In the genomic region with DNA sequence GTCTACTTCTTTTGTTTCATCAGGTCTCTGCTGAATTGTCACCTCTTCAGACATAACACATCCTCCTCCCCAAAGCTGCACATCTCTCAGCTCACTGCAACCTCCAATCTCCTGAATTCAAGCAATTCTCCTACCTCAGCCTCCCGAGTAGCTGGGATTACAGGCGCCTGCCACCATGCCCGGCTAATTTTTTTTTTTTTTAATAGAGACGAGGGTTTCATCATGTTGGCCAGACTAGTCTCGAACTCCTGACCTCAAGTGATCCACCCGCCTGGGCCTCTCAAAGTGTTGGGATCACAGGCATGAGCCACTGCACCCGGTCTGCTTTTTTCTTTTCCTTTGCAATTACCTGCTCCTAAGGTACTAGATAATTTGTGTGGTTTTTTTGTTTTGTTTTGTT, we compare ENCODE assay signal across 9 cellular contexts. TPM values are rescaled to one million over a fixed set of nuclear protein-coding genes. Genes with fewer than 3 reads are reported as not detected.
DNase-seq lines count a peak whose midpoint lies in the region; ATAC-seq, FAIRE-seq and TF ChIP-seq lines count a peak whose summit lies in the region.
"Not testable (repeated sequence)": the region's sequence is repeated elsewhere in the genome, so short reads cannot be mapped to it uniquely, and the experiment has no call there.
"Had no signal": no experiment of that assay in that cellular context is flagged by ENCODE, and none has a peak within 500 bp of the region (broad histone marks: within the 10 kb centered on the region; RNA-seq: fewer than 3 reads in every experiment).

No MANE protein-coding gene starts in this region.

- in situ Hi-C loops in GM12878 (cut with MboI): not testable (repeated sequence)

- BruUV-seq in GM12878 (replicated peaks; lab: Mats Ljungman, UMichigan): not testable (repeated sequence)

- 82% methylated on average over 7 of the region's 7 CpGs for WGBS in GM12878 (ENCODE audit: insufficient coverage, insufficient replicate concordance, low lambda C conversion rate, missing lambda C conversion rate)
- 33% methylated on average over 7 of the region's 7 CpGs for WGBS in esophagus muscularis mucosa
- 16% methylated on average over 7 of the region's 7 CpGs for WGBS in right lobe of liver (ENCODE audit: insufficient coverage, low coverage, low lambda C conversion rate, missing lambda C conversion rate)
- WGBS in ovary, 3 donors: 20 to 29% (median 24%) methylated on average over 7 of the region's 7 CpGs
- WGBS in testis, 2 donors: 19 to 23% methylated on average over 7 of the region's 7 CpGs

- H3K27me3 Mint-ChIP-seq in CD4-positive, alpha-beta memory T cell; activated B cell treated with CpG ODN at 0.5 μM for 24 hours: not testable (repeated sequence)

- H3K4me2 ChIP-seq in GM12878 (ENCODE audit: control insufficient read depth, insufficient read depth): peak overlapping the region; percentile 98; the same call in 1 of the 2 replicates

- intact Hi-C loops in CD4-positive, alpha-beta memory T cell (cut with micrococcal nuclease); activated B cell treated with CpG ODN at 0.5 μM for 24 hours (cut with micrococcal nuclease); GM12878 (cut with micrococcal nuclease; ENCODE audit: unreplicated experiment); esophagus muscularis mucosa (cut with DNase I); right lobe of liver (cut with DNase I); ovary (cut with DNase I); testis (cut with DNase I; ENCODE audit: low total_unique reads): not testable (repeated sequence)

- H3K36me3 Mint-ChIP-seq in CD4-positive, alpha-beta memory T cell; activated B cell treated with CpG ODN at 0.5 μM for 24 hours (ENCODE audit: low read depth): not testable (repeated sequence)

- TF ChIP-seq CTCF in activated B cell treated with CpG ODN at 0.5 μM for 24 hours (IDR thresholded peaks at IDR 0.05); GM12878 (IDR thresholded peaks at IDR 0.05 in 2 of 3, conservative IDR thresholded peaks at IDR 0.05 in 1 of 3; ENCODE audit: control insufficient read depth in 2 of 3, extremely low read depth in 1 of 3, insufficient read depth in 1 of 3, low read depth in 3 of 3, low read length in 3 of 3); esophagus muscularis mucosa (IDR thresholded peaks at IDR 0.05); right lobe of liver (IDR thresholded peaks at IDR 0.05); ovary (IDR thresholded peaks at IDR 0.05); testis (IDR thresholded peaks at IDR 0.05): not testable (repeated sequence)

- H3K4me3 Mint-ChIP-seq in CD4-positive, alpha-beta memory T cell: peak overlapping the region; percentile 21 to 97 (median 89)
- peak overlapping the region; percentile 87 for H3K4me3 Mint-ChIP-seq in activated B cell treated with CpG ODN at 0.5 μM for 24 hours

- SMC1A ChIA-PET in GM12878 (lab: Charles Lee; ENCODE audit: uncharacterized antibody, unreplicated experiment): interaction anchor here (0.9 to 2.1 kb wide), 4 partner anchors 10 to 33 kb away, joined by 4 to 7 read pairs (median 6); partner anchors contain the start of gene BLVRB

- POLR2A ChIA-PET in CD4-positive, alpha-beta memory T cell (lab: Charles Lee; ENCODE audit: partially characterized antibody): interaction anchor here (0.6 to 4.3 kb wide), 3 partner anchors 8 to 84 kb away, joined by 3 to 34 read pairs (median 12); partner anchors contain the start of genes PLD3 and SERTAD3
- POLR2A ChIA-PET in activated B cell treated with CpG ODN at 0.5 μM for 24 hours (lab: Charles Lee) (interaction anchor here (0.6 to 4.4 kb wide), 5 partner anchors 11 to 1587 kb away, joined by 3 to 48 read pairs (median 7); partner anchors contain the start of gene SERTAD3), GM12878 (lab: Charles Lee) (interaction anchor here (0.6 to 3.8 kb wide), 5 partner anchors 11 to 86 kb away, joined by 5 to 30 read pairs (median 8); partner anchors contain the start of gene SERTAD3)

- ATAC-seq in activated B cell treated with CpG ODN at 0.5 μM for 24 hours (ENCODE audit: low read depth); GM12878; right lobe of liver: not testable (repeated sequence)

- H3K36me3 ChIP-seq in CD4-positive, alpha-beta memory T cell (ENCODE audit: insufficient read depth, low read length); MG63; GM12878 (ENCODE audit: control insufficient read depth in 2 of 2, insufficient read depth in 2 of 2, low read length in 1 of 2); esophagus muscularis mucosa; right lobe of liver; ovary; testis (ENCODE audit: low read depth, missing control alignments): not testable (repeated sequence)

- peak overlapping the region in 4 of 7 donors; percentile 76 to 98 (median 96) for H3K27ac Mint-ChIP-seq in CD4-positive, alpha-beta memory T cell
- H3K27ac Mint-ChIP-seq in activated B cell treated with CpG ODN at 0.5 μM for 24 hours: peak overlapping the region; percentile 94

- not testable (repeated sequence) for H3K79me2 ChIP-seq in GM12878 (ENCODE audit: control insufficient read depth, insufficient read depth, low read length)

- H2AFZ ChIP-seq in GM12878 (ENCODE audit: control insufficient read depth, low read depth, low read length): not testable (repeated sequence)

- not testable (repeated sequence) for H3K4me1 Mint-ChIP-seq in CD4-positive, alpha-beta memory T cell
- H3K4me1 Mint-ChIP-seq in activated B cell treated with CpG ODN at 0.5 μM for 24 hours: peaks cover 34% of the 10 kb centered on the region

- not testable (repeated sequence) for H3K27ac ChIP-seq in CD4-positive, alpha-beta memory T cell (ENCODE audit: low read depth, low read length)
- H3K27ac ChIP-seq in GM12878 (ENCODE audit: control insufficient read depth, insufficient read depth) (peak overlapping the region; percentile 82), esophagus muscularis mucosa (replicated peaks in 1 of 4) (peak overlapping the region; percentile 87 to 91 (median 90)), right lobe of liver (peak overlapping the region; percentile 87 to 95 (median 90)), ovary (peak overlapping the region; percentile 79 to 95), testis (peak overlapping the region; percentile 95 to 96)

- not testable (repeated sequence) for H3K4me3 ChIP-seq in CD4-positive, alpha-beta memory T cell (ENCODE audit: low read length in 2 of 2); GM12878
- H3K4me3 ChIP-seq in MG63 (peak overlapping the region; percentile 39), esophagus muscularis mucosa (peak overlapping the region; percentile 48 to 61 (median 57)), right lobe of liver (peak overlapping the region in 2 of 3 donors; percentile 46 to 58), ovary (peak overlapping the region; percentile 62), testis (peak overlapping the region; percentile 46 to 69)

- not testable (repeated sequence) for H3K9me3 ChIP-seq in CD4-positive, alpha-beta memory T cell (ENCODE audit: control insufficient read depth in 1 of 2, low read length in 2 of 2); MG63; GM12878 (replicated peaks; ENCODE audit: control insufficient read depth, insufficient read depth, low read length); esophagus muscularis mucosa; right lobe of liver; ovary; testis

- RAD21 ChIA-PET in GM12878 (lab: Charles Lee; ENCODE audit: unreplicated experiment): interaction anchor here (1.0 to 3.7 kb wide), 3 partner anchors 11 to 128 kb away, joined by 3 to 21 read pairs (median 15); partner anchors contain the start of gene SERTAD3

- CTCF ChIA-PET in CD4-positive, alpha-beta memory T cell (lab: Charles Lee; ENCODE audit: partially characterized antibody): interaction anchor here (1.2 to 1.6 kb wide), 2 partner anchors 12 to 31 kb away, joined by 6 to 9 read pairs; no protein-coding TSS in a partner anchor
- CTCF ChIA-PET in activated B cell treated with CpG ODN at 0.5 μM for 24 hours (lab: Charles Lee): interaction anchor here (1.4 kb wide), 1 partner anchor 11 kb away, joined by 5 read pairs; the partner anchor contains the start of gene SERTAD3
- CTCF ChIA-PET in GM12878 (lab: Yijun Ruan, JAX): interaction anchor here (0.6 to 8.0 kb wide), 4 partner anchors 12 to 430 kb away, joined by 3 to 52 read pairs (median 4); partner anchors contain the start of gene BLVRB

- not testable (repeated sequence) for FAIRE-seq in GM12878 (lab: Jason Lieb, UNC)

- TF ChIP-seq RAD21 in GM12878 (IDR thresholded peaks at IDR 0.05; ENCODE audit: insufficient read depth, low read depth, low read length): not testable (repeated sequence)

- not testable (repeated sequence) for DNase-seq in CD4-positive, alpha-beta memory T cell; MG63; activated B cell treated with CpG ODN at 0.5 μM for 24 hours; GM12878 (ENCODE audit: low read depth, low spot score); esophagus muscularis mucosa (ENCODE audit: extremely low spot score); right lobe of liver; ovary; testis

- H4K20me1 ChIP-seq in GM12878 (ENCODE audit: control insufficient read depth, insufficient read depth): not testable (repeated sequence)

- peaks cover 13% of the 10 kb centered on the region for H3K4me1 ChIP-seq in CD4-positive, alpha-beta memory T cell (ENCODE audit: insufficient read depth, low read length)
- peaks cover 20% of the 10 kb centered on the region for H3K4me1 ChIP-seq in GM12878 (ENCODE audit: control insufficient read depth, insufficient read depth, low read length)
- peaks cover 22 to 33% (median 30%) of the 10 kb centered on the region in 4 donors for H3K4me1 ChIP-seq in esophagus muscularis mucosa
- peaks cover 0 to 16% (median 0%) of the 10 kb centered on the region in 4 donors for H3K4me1 ChIP-seq in right lobe of liver
- not testable (repeated sequence) for H3K4me1 ChIP-seq in ovary (ENCODE audit: insufficient read depth)
- peaks cover 25% of the 10 kb centered on the region for H3K4me1 ChIP-seq in testis

- H3K9me3 Mint-ChIP-seq in CD4-positive, alpha-beta memory T cell; activated B cell treated with CpG ODN at 0.5 μM for 24 hours: not testable (repeated sequence)

- not testable (repeated sequence) for H3K27me3 ChIP-seq in CD4-positive, alpha-beta memory T cell (ENCODE audit: insufficient read depth, low read length); MG63; GM12878 (replicated peaks in 1 of 2; ENCODE audit: control insufficient read depth in 2 of 2, insufficient read depth in 2 of 2, low read length in 1 of 2); esophagus muscularis mucosa; right lobe of liver; ovary; testis

- TF ChIP-seq EP300 in GM12878 (IDR thresholded peaks at IDR 0.05; ENCODE audit: borderline replicate concordance in 1 of 2, control insufficient read depth in 1 of 2, low read depth in 2 of 2, low read length in 2 of 2); esophagus muscularis mucosa (IDR thresholded peaks at IDR 0.05); ovary (IDR thresholded peaks at IDR 0.05): not testable (repeated sequence)

- not testable (repeated sequence) for H3K9ac ChIP-seq in GM12878 (ENCODE audit: control insufficient read depth, insufficient read depth, low read length)

- TF ChIP-seq POLR2A in GM12878 (IDR thresholded peaks at IDR 0.05; ENCODE audit: low read depth, low read length); esophagus muscularis mucosa (IDR thresholded peaks at IDR 0.05; ENCODE audit: low read depth); right lobe of liver (IDR thresholded peaks at IDR 0.05); ovary (IDR thresholded peaks at IDR 0.05); testis (IDR thresholded peaks at IDR 0.05): not testable (repeated sequence)

RNA-seq across cellular contexts. Expression of gene SERTAD1, which starts 7.0 kb away (rescaled TPM):
- 10 to 100 TPM; 10.6 to 11.3 TPM for total RNA-seq in CD4-positive, alpha-beta memory T cell
- polyA plus RNA-seq in CD4-positive, alpha-beta memory T cell: 10 to 100 TPM in 1 of 2 donors, 1 to 10 TPM in 1; 5.4 to 10.7 TPM
- total RNA-seq in MG63 (2014; rRNA removed; shearing (Covaris generic); ENCODE audit: low replicate concordance): 19.1 and 35.3 TPM in 2 replicates
- 13.4 and 13.9 TPM in 2 replicates for total RNA-seq in activated B cell treated with CpG ODN at 0.5 μM for 24 hours
- total RNA-seq in GM12878 (2013; cell fraction: nucleolus; rRNA removed): 3.5 and 3.7 TPM in 2 replicates
- 12.2 and 12.9 TPM in 2 replicates for total RNA-seq in GM12878 (2014; rRNA removed)
- total RNA-seq in GM12878 (2014; rRNA removed; fragmentation: Illumina TruSeq; extraction: Trizol): 4.0 and 4.5 TPM in 2 replicates
- total RNA-seq in GM12878 (2021): 10.4 and 10.7 TPM in 2 replicates
- 4.4 TPM for polyA plus RNA-seq in GM12878 (2011; ENCODE audit: low read depth)
- 3.8 and 6.5 TPM in 2 replicates for polyA plus RNA-seq in GM12878 (2011; rRNA removed)
- polyA plus RNA-seq in GM12878 (2011; cell fraction: cytosol; rRNA removed): 9.8 and 14.0 TPM in 2 replicates
- polyA plus RNA-seq in GM12878 (2011; cell fraction: nucleus; rRNA removed): 9.6 and 11.2 TPM in 2 replicates
- 8.4 and 12.0 TPM in 2 replicates for polyA plus RNA-seq in GM12878 (2012)
- polyA plus RNA-seq in GM12878 (2014; fragmentation: Illumina TruSeq; extraction: Trizol): 0.89 and 2.6 TPM in 2 replicates
- 1 to 10 TPM in 1 of 2 experiments, under 1 TPM in 1; 0.23 to 1.6 TPM for polyA plus RNA-seq in GM12878 (2014; fragmentation: Nextera tagmentation; extraction: Ambion mirVana)
- polyA plus RNA-seq in GM12878 (2014; rRNA removed): 9.5 and 12.9 TPM in 2 replicates
- polyA plus RNA-seq in GM12878 (2016; fragmentation: Nextera tagmentation; extraction: Ambion mirVana): 10 to 100 TPM; 12.5 to 14.2 TPM
- polyA minus RNA-seq in GM12878 (2011; rRNA and poly(A)+ RNA removed): 1.9 and 4.7 TPM in 2 replicates
- 2.4 TPM in 2 replicates for polyA minus RNA-seq in GM12878 (2011; cell fraction: cytosol; rRNA and poly(A)+ RNA removed)
- polyA minus RNA-seq in GM12878 (2011; cell fraction: nucleus; rRNA and poly(A)+ RNA removed): 3.4 and 5.7 TPM in 2 replicates
- total RNA-seq in esophagus muscularis mucosa: 10 to 100 TPM; 13.7 to 73.1 (median 22.5) TPM
- 10 to 100 TPM in 1 of 6 experiments, 1 to 10 TPM in 5; 3.7 to 11.7 (median 6.2) TPM for total RNA-seq in right lobe of liver
- total RNA-seq in ovary: 10 to 100 TPM in 5 of 7 donors, 1 to 10 TPM in 2; 6.9 to 15.2 (median 11.5) TPM
- 1 to 10 TPM; 2.3 to 7.3 TPM for polyA plus RNA-seq in ovary
- total RNA-seq in testis: 10 to 100 TPM in 1 of 2 donors, 1 to 10 TPM in 1; 8.6 to 10.9 TPM
- 8.3 TPM for polyA plus RNA-seq in testis (ENCODE audit: insufficient read depth, low read depth, low replicate concordance)

RNA-seq across cellular contexts. Expression of gene SERTAD3, which starts 11.4 kb away (rescaled TPM):
- total RNA-seq in CD4-positive, alpha-beta memory T cell: 10 to 100 TPM; 17.8 to 19.4 TPM
- polyA plus RNA-seq in CD4-positive, alpha-beta memory T cell: 10 to 100 TPM in 1 of 2 donors, 1 to 10 TPM in 1; 9.4 to 11.4 TPM
- 15.9 and 38.3 TPM in 2 replicates for total RNA-seq in MG63 (2014; rRNA removed; shearing (Covaris generic); ENCODE audit: low replicate concordance)
- total RNA-seq in activated B cell treated with CpG ODN at 0.5 μM for 24 hours: 43.5 and 48.4 TPM in 2 replicates
- 6.7 and 7.3 TPM in 2 replicates for total RNA-seq in GM12878 (2013; cell fraction: nucleolus; rRNA removed)
- 14.4 and 16.7 TPM in 2 replicates for total RNA-seq in GM12878 (2014; rRNA removed)
- total RNA-seq in GM12878 (2014; rRNA removed; fragmentation: Illumina TruSeq; extraction: Trizol): 12.4 and 13.6 TPM in 2 replicates
- total RNA-seq in GM12878 (2021): 19.3 and 22.4 TPM in 2 replicates
- polyA plus RNA-seq in GM12878 (2011; ENCODE audit: low read depth): 7.0 TPM
- polyA plus RNA-seq in GM12878 (2011; rRNA removed): 10.0 and 12.9 TPM in 2 replicates
- polyA plus RNA-seq in GM12878 (2011; cell fraction: cytosol; rRNA removed): 12.1 and 13.4 TPM in 2 replicates
- polyA plus RNA-seq in GM12878 (2011; cell fraction: nucleus; rRNA removed): 10.8 and 11.0 TPM in 2 replicates
- 11.3 TPM in 2 replicates for polyA plus RNA-seq in GM12878 (2012)
- polyA plus RNA-seq in GM12878 (2014; fragmentation: Illumina TruSeq; extraction: Trizol): 7.4 and 9.5 TPM in 2 replicates
- 1 to 10 TPM; 4.2 to 8.4 TPM for polyA plus RNA-seq in GM12878 (2014; fragmentation: Nextera tagmentation; extraction: Ambion mirVana)
- 13.8 and 16.2 TPM in 2 replicates for polyA plus RNA-seq in GM12878 (2014; rRNA removed)
- polyA plus RNA-seq in GM12878 (2016; fragmentation: Nextera tagmentation; extraction: Ambion mirVana): 10 to 100 TPM; 13.9 to 17.4 TPM
- polyA minus RNA-seq in GM12878 (2011; rRNA and poly(A)+ RNA removed): 11.6 and 22.9 TPM in 2 replicates
- 12.4 and 13.5 TPM in 2 replicates for polyA minus RNA-seq in GM12878 (2011; cell fraction: cytosol; rRNA and poly(A)+ RNA removed)
- 4.2 and 7.0 TPM in 2 replicates for polyA minus RNA-seq in GM12878 (2011; cell fraction: nucleus; rRNA and poly(A)+ RNA removed)
- total RNA-seq in esophagus muscularis mucosa: 10 to 100 TPM; 18.3 to 47.2 (median 37.8) TPM
- 10 to 100 TPM in 1 of 6 experiments, 1 to 10 TPM in 5; 5.2 to 10.1 (median 7.4) TPM for total RNA-seq in right lobe of liver
- 10 to 100 TPM; 19.6 to 55.0 (median 39.2) TPM for total RNA-seq in ovary
- 10 to 100 TPM; 17.3 to 19.9 TPM for polyA plus RNA-seq in ovary
- total RNA-seq in testis: 10 to 100 TPM; 24.3 to 33.9 TPM
- 22.4 TPM for polyA plus RNA-seq in testis (ENCODE audit: insufficient read depth, low read depth, low replicate concordance)

RNA-seq across cellular contexts. Expression of gene PRX, which starts 19.6 kb away (rescaled TPM):
- 1 to 10 TPM; 3.3 to 3.4 TPM for total RNA-seq in CD4-positive, alpha-beta memory T cell
- polyA plus RNA-seq in CD4-positive, alpha-beta memory T cell: under 1 TPM in 1 of 2 donors, not detected in 1; 0.23 TPM
- 5.6 and 6.3 TPM in 2 replicates for total RNA-seq in MG63 (2014; rRNA removed; shearing (Covaris generic); ENCODE audit: low replicate concordance)
- total RNA-seq in activated B cell treated with CpG ODN at 0.5 μM for 24 hours (1.4 and 1.7 TPM in 2 replicates), GM12878 (2014; rRNA removed) (0.98 and 1.1 TPM in 2 replicates), GM12878 (2014; rRNA removed; fragmentation: Illumina TruSeq; extraction: Trizol) (0.54 and 0.69 TPM in 2 replicates), GM12878 (2021) (1.2 and 1.3 TPM in 2 replicates), esophagus muscularis mucosa (10 to 100 TPM in 2 of 4 donors, 1 to 10 TPM in 2; 5.8 to 12.4 (median 8.8) TPM), right lobe of liver (under 1 TPM; 0.37 to 0.99 (median 0.60) TPM), ovary (1 to 10 TPM; 2.8 to 8.8 (median 6.9) TPM), testis (1 to 10 TPM; 4.9 to 5.1 TPM)
- total RNA-seq in GM12878 (2013; cell fraction: nucleolus; rRNA removed): 1.8 TPM in 2 replicates
- 0.51 TPM for polyA plus RNA-seq in GM12878 (2011; ENCODE audit: low read depth)
- polyA plus RNA-seq in GM12878 (2011; rRNA removed) (0.45 and 0.71 TPM in 2 replicates), GM12878 (2014; fragmentation: Illumina TruSeq; extraction: Trizol) (0.27 and 0.50 TPM in 2 replicates), GM12878 (2014; fragmentation: Nextera tagmentation; extraction: Ambion mirVana) (under 1 TPM in 1 of 2 experiments, not detected in 1; 0.02 TPM), GM12878 (2014; rRNA removed) (1.1 and 1.4 TPM in 2 replicates), GM12878 (2016; fragmentation: Nextera tagmentation; extraction: Ambion mirVana) (under 1 TPM; 0.12 to 0.29 TPM), ovary (1 to 10 TPM; 1.7 to 8.4 TPM), testis (ENCODE audit: insufficient read depth, low read depth, low replicate concordance) (3.6 TPM)
- 0.88 and 0.97 TPM in 2 replicates for polyA plus RNA-seq in GM12878 (2011; cell fraction: cytosol; rRNA removed)
- 0.78 and 1.2 TPM in 2 replicates for polyA plus RNA-seq in GM12878 (2011; cell fraction: nucleus; rRNA removed)
- 1.2 and 1.3 TPM in 2 replicates for polyA plus RNA-seq in GM12878 (2012)
- polyA minus RNA-seq in GM12878 (2011; rRNA and poly(A)+ RNA removed): 0.22 and 1.0 TPM in 2 replicates
- 0.27 TPM in 1 of 2 replicates, not detected in the other for polyA minus RNA-seq in GM12878 (2011; cell fraction: cytosol; rRNA and poly(A)+ RNA removed)
- 0.24 and 0.38 TPM in 2 replicates for polyA minus RNA-seq in GM12878 (2011; cell fraction: nucleus; rRNA and poly(A)+ RNA removed)
- total RNA-seq: HT1080 had no signal

RNA-seq across cellular contexts. Expression of gene BLVRB, which starts 32.8 kb away (rescaled TPM):
- total RNA-seq in CD4-positive, alpha-beta memory T cell: 10 to 100 TPM; 12.3 to 16.3 TPM
- polyA plus RNA-seq in CD4-positive, alpha-beta memory T cell: 10 to 100 TPM; 25.4 to 34.6 TPM
- total RNA-seq in MG63 (2014; rRNA removed; shearing (Covaris generic); ENCODE audit: low replicate concordance): 140 and 179 TPM in 2 replicates
- 12.3 and 14.6 TPM in 2 replicates for total RNA-seq in activated B cell treated with CpG ODN at 0.5 μM for 24 hours
- 4.3 and 4.8 TPM in 2 replicates for total RNA-seq in GM12878 (2013; cell fraction: nucleolus; rRNA removed)
- total RNA-seq in GM12878 (2014; rRNA removed): 47.5 and 48.3 TPM in 2 replicates
- total RNA-seq in GM12878 (2014; rRNA removed; fragmentation: Illumina TruSeq; extraction: Trizol): 21.2 and 21.7 TPM in 2 replicates
- total RNA-seq in GM12878 (2021): 30.0 and 31.6 TPM in 2 replicates
- 11.0 TPM for polyA plus RNA-seq in GM12878 (2011; ENCODE audit: low read depth)
- polyA plus RNA-seq in GM12878 (2011; rRNA removed): 10.9 and 23.9 TPM in 2 replicates
- 56.6 and 61.9 TPM in 2 replicates for polyA plus RNA-seq in GM12878 (2011; cell fraction: cytosol; rRNA removed)
- 23.4 and 36.2 TPM in 2 replicates for polyA plus RNA-seq in GM12878 (2011; cell fraction: nucleus; rRNA removed)
- 30.3 and 49.5 TPM in 2 replicates for polyA plus RNA-seq in GM12878 (2012)
- polyA plus RNA-seq in GM12878 (2014; fragmentation: Illumina TruSeq; extraction: Trizol): 2.5 and 11.3 TPM in 2 replicates
- 10 to 100 TPM in 1 of 2 experiments, 1 to 10 TPM in 1; 6.3 to 16.3 TPM for polyA plus RNA-seq in GM12878 (2014; fragmentation: Nextera tagmentation; extraction: Ambion mirVana)
- 53.3 and 58.1 TPM in 2 replicates for polyA plus RNA-seq in GM12878 (2014; rRNA removed)
- 10 to 100 TPM; 38.9 to 42.7 TPM for polyA plus RNA-seq in GM12878 (2016; fragmentation: Nextera tagmentation; extraction: Ambion mirVana)
- 14.0 and 17.2 TPM in 2 replicates for polyA minus RNA-seq in GM12878 (2011; rRNA and poly(A)+ RNA removed)
- 44.1 and 48.3 TPM in 2 replicates for polyA minus RNA-seq in GM12878 (2011; cell fraction: cytosol; rRNA and poly(A)+ RNA removed)
- polyA minus RNA-seq in GM12878 (2011; cell fraction: nucleus; rRNA and poly(A)+ RNA removed): 5.6 and 10.3 TPM in 2 replicates
- total RNA-seq in esophagus muscularis mucosa: 100 to 1,000 TPM; 159 to 223 (median 194) TPM
- 100 to 1,000 TPM; 127 to 326 (median 146) TPM for total RNA-seq in right lobe of liver
- total RNA-seq in ovary: 100 to 1,000 TPM in 2 of 7 donors, 10 to 100 TPM in 5; 64.0 to 135 (median 75.5) TPM
- 10 to 100 TPM; 16.8 to 88.5 TPM for polyA plus RNA-seq in ovary
- total RNA-seq in testis: 10 to 100 TPM; 25.0 to 43.3 TPM
- 36.8 TPM for polyA plus RNA-seq in testis (ENCODE audit: insufficient read depth, low read depth, low replicate concordance)

RNA-seq across cellular contexts. Expression of gene SPTBN4, which starts 34.0 kb away (rescaled TPM):
- total RNA-seq in CD4-positive, alpha-beta memory T cell: under 1 TPM; 0.17 to 0.30 TPM
- polyA plus RNA-seq in CD4-positive, alpha-beta memory T cell: under 1 TPM in 1 of 2 donors, not detected in 1; 0.02 TPM
- 0.16 and 3.0 TPM in 2 replicates for total RNA-seq in MG63 (2014; rRNA removed; shearing (Covaris generic); ENCODE audit: low replicate concordance)
- total RNA-seq in activated B cell treated with CpG ODN at 0.5 μM for 24 hours: 0.20 and 0.49 TPM in 2 replicates
- 0.66 and 0.90 TPM in 2 replicates for total RNA-seq in GM12878 (2013; cell fraction: nucleolus; rRNA removed)
- total RNA-seq in GM12878 (2014; rRNA removed): 0.34 and 0.54 TPM in 2 replicates
- total RNA-seq in GM12878 (2014; rRNA removed; fragmentation: Illumina TruSeq; extraction: Trizol): 0.14 and 0.22 TPM in 2 replicates
- total RNA-seq in GM12878 (2021): 0.18 and 0.69 TPM in 2 replicates
- polyA plus RNA-seq in GM12878 (2011; ENCODE audit: low read depth): 1.1 TPM
- polyA plus RNA-seq in GM12878 (2011; rRNA removed): 0.46 and 0.57 TPM in 2 replicates
- polyA plus RNA-seq in GM12878 (2011; cell fraction: cytosol; rRNA removed): 0.75 and 0.85 TPM in 2 replicates
- 0.67 and 1.2 TPM in 2 replicates for polyA plus RNA-seq in GM12878 (2011; cell fraction: nucleus; rRNA removed)
- polyA plus RNA-seq in GM12878 (2012): 1.7 and 3.1 TPM in 2 replicates
- 0.24 TPM in 1 of 2 replicates, not detected in the other for polyA plus RNA-seq in GM12878 (2014; fragmentation: Illumina TruSeq; extraction: Trizol)
- polyA plus RNA-seq in GM12878 (2014; fragmentation: Nextera tagmentation; extraction: Ambion mirVana): under 1 TPM in 1 of 2 experiments, not detected in 1; 0.04 TPM
- 0.50 and 0.56 TPM in 2 replicates for polyA plus RNA-seq in GM12878 (2014; rRNA removed)
- 1 to 10 TPM in 1 of 2 experiments, under 1 TPM in 1; 0.64 to 1.1 TPM for polyA plus RNA-seq in GM12878 (2016; fragmentation: Nextera tagmentation; extraction: Ambion mirVana)
- 0.26 and 0.66 TPM in 2 replicates for polyA minus RNA-seq in GM12878 (2011; rRNA and poly(A)+ RNA removed)
- polyA minus RNA-seq in GM12878 (2011; cell fraction: cytosol; rRNA and poly(A)+ RNA removed): not detected in 2 replicates
- polyA minus RNA-seq in GM12878 (2011; cell fraction: nucleus; rRNA and poly(A)+ RNA removed): not detected in 2 replicates
- 1 to 10 TPM; 2.1 to 6.4 (median 5.8) TPM for total RNA-seq in esophagus muscularis mucosa
- 1 to 10 TPM in 1 of 6 experiments, under 1 TPM in 5; 0.44 to 1.6 (median 0.65) TPM for total RNA-seq in right lobe of liver
- total RNA-seq in ovary: 10 to 100 TPM in 1 of 7 donors, 1 to 10 TPM in 6; 3.5 to 11.6 (median 7.3) TPM
- polyA plus RNA-seq in ovary: 1 to 10 TPM; 2.2 to 5.0 TPM
- total RNA-seq in testis: 10 to 100 TPM; 18.3 to 27.9 TPM
- polyA plus RNA-seq in testis (ENCODE audit: insufficient read depth, low read depth, low replicate concordance): 7.2 TPM
- total RNA-seq: HT1080 had no signal
